Comparison of ENCODE assay signal across 1 cellular context in genomic region chr10:116765549-116766162, GRCh38.
TF ChIP-seq lines count a peak whose summit lies in the region.

No MANE protein-coding gene starts in this region.

TF ChIP-seq in H1, 55 proteins besides CTCF, POLR2A, EP300 and RAD21:
- TF ChIP-seq CHD7 (IDR thresholded peaks at IDR 0.05; ENCODE audit: insufficient replicate concordance, low read length): no peak
- TF ChIP-seq TBP (IDR thresholded peaks at IDR 0.05; ENCODE audit: low read depth, low read length): no peak
- no peak for TF ChIP-seq MAFK (IDR thresholded peaks at IDR 0.05; ENCODE audit: low read depth, low read length)
- no peak for TF ChIP-seq NRF1 (IDR thresholded peaks at IDR 0.05; ENCODE audit: low read depth, low read length)
- TF ChIP-seq RFX5 (IDR thresholded peaks at IDR 0.05; ENCODE audit: borderline replicate concordance, low read depth, low read length): no peak
- TF ChIP-seq FOSL1 (IDR thresholded peaks at IDR 0.05; ENCODE audit: insufficient read depth, low read depth, low read length): no peak
- TF ChIP-seq SIX5 (IDR thresholded peaks at IDR 0.05; ENCODE audit: low read depth, low read length): no peak
- no peak for TF ChIP-seq KDM1A (IDR thresholded peaks at IDR 0.05; ENCODE audit: borderline replicate concordance, low read length)
- TF ChIP-seq EZH2 (IDR thresholded peaks at IDR 0.05; ENCODE audit: low read depth, low read length, severe bottlenecking): no peak
- TF ChIP-seq BCL11A (IDR thresholded peaks at IDR 0.05; ENCODE audit: low read depth in 2 of 2, low read length in 2 of 2): no peak
- TF ChIP-seq RXRA (IDR thresholded peaks at IDR 0.05; ENCODE audit: insufficient read depth, low read depth, low read length): no peak
- no peak for TF ChIP-seq SIRT6 (IDR thresholded peaks at IDR 0.05; ENCODE audit: low read length)
- TF ChIP-seq BRCA1 (IDR thresholded peaks at IDR 0.05; ENCODE audit: low read depth, low read length): no peak
- TF ChIP-seq SRF (IDR thresholded peaks at IDR 0.05; ENCODE audit: low read depth, low read length): no peak
- TF ChIP-seq TAF7 (optimal IDR thresholded peaks at IDR 0.05; ENCODE audit: borderline replicate concordance, low read depth, low read length): no peak
- no peak for TF ChIP-seq HDAC6 (IDR thresholded peaks at IDR 0.05; ENCODE audit: low read depth, low read length)
- TF ChIP-seq TAF1 (IDR thresholded peaks at IDR 0.05; ENCODE audit: low read depth, low read length): no peak
- TF ChIP-seq HDAC2 (IDR thresholded peaks at IDR 0.05; ENCODE audit: borderline replicate concordance in 1 of 2, low read depth in 2 of 2, low read length in 2 of 2): no peak
- TF ChIP-seq SIN3A (conservative IDR thresholded peaks at IDR 0.05 in 1 of 2, IDR thresholded peaks at IDR 0.05 in 1 of 2; ENCODE audit: low read depth in 1 of 2, low read length in 2 of 2): no peak
TF ChIP-seq in H1: peak in this region for 0.
